ENCODE assay signal across 8 cellular contexts in the genomic region with DNA sequence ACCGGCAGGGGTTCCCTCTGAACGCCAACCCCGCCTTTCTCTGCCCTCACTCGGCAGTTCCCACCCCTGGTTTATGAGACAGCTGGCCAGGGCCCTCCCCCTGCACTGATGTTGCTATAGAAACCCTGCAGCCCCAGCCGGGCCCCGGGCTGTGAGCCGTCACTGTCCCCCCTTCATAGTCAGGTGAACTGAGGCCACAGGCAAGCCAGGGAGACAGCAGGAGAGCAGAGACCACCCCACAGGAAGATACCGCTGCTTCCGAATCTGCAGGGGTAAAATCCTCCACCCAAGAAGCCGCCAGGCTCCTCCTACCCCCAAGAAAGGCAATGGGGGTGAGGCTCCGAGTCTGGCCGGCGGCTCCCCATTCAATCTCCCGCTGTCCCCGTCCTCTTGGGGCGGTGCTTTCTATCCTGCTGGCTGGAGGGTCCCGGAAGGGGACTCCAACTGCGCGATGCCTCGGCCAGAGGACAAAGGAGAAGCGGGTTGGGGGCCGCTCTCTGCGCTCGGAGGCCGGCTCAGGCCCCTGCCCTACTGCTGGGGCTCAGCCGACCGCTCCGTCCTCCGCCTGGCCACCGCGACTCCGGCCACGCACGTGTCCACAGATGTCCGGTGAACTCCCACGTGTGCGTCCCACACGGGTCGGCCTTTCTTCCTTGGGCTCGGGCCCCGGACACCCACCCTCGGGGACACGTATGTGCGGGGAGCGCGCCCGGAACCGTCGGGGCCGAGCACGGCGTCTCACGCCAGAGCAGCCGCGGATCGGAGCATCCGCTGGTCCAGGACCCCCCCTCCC. TPM values are rescaled to one million over a fixed set of nuclear protein-coding genes. Genes with fewer than 3 reads are reported as not detected.
A peak's percentile ranks its signal among the peaks of the same experiment; 100 is the strongest.
DNase-seq lines count a peak whose midpoint lies in the region; ATAC-seq and TF ChIP-seq lines count a peak whose summit lies in the region.

No MANE protein-coding gene starts in this region.

- in situ Hi-C loops in Caki2 (cut with HindIII; ENCODE audit: low pct_unique_long_range_greater_than_20kb, low sequenced_read_pairs) (no loop called here), IMR-90 (cut with MboI; ENCODE audit: low sequenced_read_pairs) (no loop called here)

- H2BK120ac ChIP-seq in IMR-90 (ENCODE audit: low read depth, low read length), result 0 out of 2 replicates have a peak overlapping the region, but pooled peaks have one; percentile 20

- H3K56ac ChIP-seq in IMR-90 (ENCODE audit: extremely low read depth, insufficient read depth, low read length), result peak overlapping the region; percentile 38

- intact Hi-C loops in IMR-90 (cut with micrococcal nuclease), result loop anchor here (1.0 kb wide), 1 partner anchor 12 kb away; a partner anchor contains a TSS
- intact Hi-C loops in PC-3 (cut with micrococcal nuclease), result loop anchor here (2.0 kb wide), 1 partner anchor 23 kb away; no protein-coding TSS in a partner anchor

- ATAC-seq in GM21515 (IDR thresholded peaks at IDR 0.05; ENCODE audit: unreplicated experiment), result peak; percentile 43
- ATAC-seq in IMR-90 (ENCODE audit: low read depth), result peak; percentile 56
- peak; percentile 34 for ATAC-seq in PC-3
- peak; percentile 65 to 73 for ATAC-seq in stimulated activated naive B cell treated with anti-CD40 and anti-IgM and Interleukin-4, amounts not matched to agents 10 μg/mL and 1 μg/mL and 100 μg/mL, for 72 hours (replicated peaks)

- H3K27me3 ChIP-seq in IMR-90 (ENCODE audit: control insufficient read depth, insufficient read depth, low read length), result no peaks in the 10 kb centered on the region
- no peaks in the 10 kb centered on the region for H3K27me3 ChIP-seq in PC-3 (ENCODE audit: low read length)
- no peaks in the 10 kb centered on the region for H3K27me3 ChIP-seq in esophagus (ENCODE audit: control insufficient read depth in 1 of 2, insufficient read depth in 2 of 2, low read length in 2 of 2)

- no peak; the same call in 1 of the 2 replicates for TF ChIP-seq POLR2A in IMR-90 (IDR thresholded peaks at IDR 0.05; ENCODE audit: low read depth, low read length)

- peak overlapping the region; percentile 1; the same call in 1 of the 2 replicates for H4K5ac ChIP-seq in IMR-90 (ENCODE audit: low read depth, low read length)

- H3K23ac ChIP-seq in IMR-90 (ENCODE audit: low read depth, low read length), result peak overlapping the region; percentile 63; the same call in 1 of the 2 replicates

- H4K20me1 ChIP-seq in IMR-90 (ENCODE audit: insufficient read depth, low read length), result peaks cover 18% of the 10 kb centered on the region
- no peaks in the 10 kb centered on the region for H4K20me1 ChIP-seq in PC-3 (ENCODE audit: low read length)

- H3K4me2 ChIP-seq in IMR-90 (ENCODE audit: low read depth, low read length) (peak overlapping the region; percentile 96), PC-3 (ENCODE audit: low read length) (peak overlapping the region; percentile 98)

- H3K27ac Mint-ChIP-seq in stimulated activated naive B cell treated with anti-CD40 and anti-IgM and Interleukin-4, amounts not matched to agents 10 μg/mL and 1 μg/mL and 100 μg/mL, for 72 hours, result peak overlapping the region; percentile 93

- H3K4me3 Mint-ChIP-seq in stimulated activated naive B cell treated with anti-CD40 and anti-IgM and Interleukin-4, amounts not matched to agents 10 μg/mL and 1 μg/mL and 100 μg/mL, for 72 hours, result peak overlapping the region; percentile 88 to 89

- H2AK5ac ChIP-seq in IMR-90 (ENCODE audit: low read depth, low read length), result peak overlapping the region; percentile 90; the same call in 1 of the 2 replicates

- H3K9me3 Mint-ChIP-seq in stimulated activated naive B cell treated with anti-CD40 and anti-IgM and Interleukin-4, amounts not matched to agents 10 μg/mL and 1 μg/mL and 100 μg/mL, for 72 hours, result no peaks in the 10 kb centered on the region

- DNase-seq in Caki2 (ENCODE audit: low read depth), result peak; percentile 81
- peak; percentile 84 for DNase-seq in IMR-90
- peak; percentile 55 for DNase-seq in PC-3
- DNase-seq in activated T-cell treated with anti-CD3 and anti-CD28 coated beads, Interleukin-2, amount 50 U/mL, for 1 hour, result peak; percentile 75
- peak; percentile 89 for DNase-seq in myocyte (ENCODE audit: low read depth)
- peak; percentile 75 for DNase-seq in stimulated activated naive B cell treated with anti-CD40 and anti-IgM and Interleukin-4, amounts not matched to agents 10 μg/mL and 1 μg/mL and 100 μg/mL, for 72 hours

- H3K27ac ChIP-seq in IMR-90 (ENCODE audit: insufficient read depth, low read length), result peak overlapping the region; percentile 89
- peak overlapping the region; percentile 48 for H3K27ac ChIP-seq in PC-3 (ENCODE audit: low read length)
- peak overlapping the region; percentile 87 to 89 for H3K27ac ChIP-seq in esophagus (ENCODE audit: low read depth in 2 of 2, low read length in 1 of 2)

- H3K79me1 ChIP-seq in IMR-90 (ENCODE audit: low read depth in 1 of 2, low read length in 2 of 2), result peaks cover 0 to 30% of the 10 kb centered on the region in 2 experiments; a peak in 3 of 4 replicates

- WGBS in IMR-90 (ENCODE audit: extremely low coverage in 2 of 2, insufficient read length in 1 of 2), 2 experiments, result 0% methylated on average over 25 of the region's 57 CpGs; no CpG with 5 or more reads in 1 of the 2 experiments
- WGBS in esophagus, 2 donors, result 0% methylated on average over 56 to 57 of the region's 57 CpGs

- H2BK15ac ChIP-seq in IMR-90 (ENCODE audit: low read depth, low read length), result peak overlapping the region; percentile 43; the same call in 1 of the 3 replicates

- peak overlapping the region; percentile 95 for H2AK9ac ChIP-seq in IMR-90 (replicated peaks; ENCODE audit: low read depth, low read length, poor library complexity)

- peaks cover 6% of the 10 kb centered on the region; the same call in 1 of the 2 replicates for H3K9me1 ChIP-seq in IMR-90 (ENCODE audit: insufficient read depth, low read length)

- POLR2A ChIA-PET in IMR-90 (lab: Charles Lee; ENCODE audit: unreplicated experiment), result no interaction called here
- POLR2A ChIA-PET in PC-3 (lab: Charles Lee; ENCODE audit: unreplicated experiment), result no interaction called here

- peak overlapping the region; percentile 35 to 71; a peak in 2 of 4 replicates for H4K8ac ChIP-seq in IMR-90 (ENCODE audit: low read depth in 2 of 2, low read length in 2 of 2)

- H3K36me3 Mint-ChIP-seq in stimulated activated naive B cell treated with anti-CD40 and anti-IgM and Interleukin-4, amounts not matched to agents 10 μg/mL and 1 μg/mL and 100 μg/mL, for 72 hours, result peaks cover 11 to 34% of the 10 kb centered on the region in 2 donors

- H3K4me3 ChIP-seq in IMR-90 (ENCODE audit: insufficient read depth, low read depth, low read length) (peak overlapping the region; percentile 61), PC-3 (ENCODE audit: low read length) (peak overlapping the region; percentile 94), esophagus (ENCODE audit: low read depth in 1 of 2, low read length in 2 of 2) (peak overlapping the region; percentile 51 to 68)

- H3K9me3 ChIP-seq in IMR-90 (ENCODE audit: control insufficient read depth, insufficient read depth, low read length) (no peaks in the 10 kb centered on the region), PC-3 (ENCODE audit: low read length) (no peaks in the 10 kb centered on the region), esophagus (ENCODE audit: control insufficient read depth in 2 of 2, insufficient read depth in 1 of 2, low read depth in 1 of 2, low read length in 1 of 2) (no peaks in the 10 kb centered on the region)

- H3K4me1 ChIP-seq in IMR-90 (ENCODE audit: control insufficient read depth, insufficient read depth, low read length) (peaks cover 10% of the 10 kb centered on the region), PC-3 (ENCODE audit: insufficient read depth, low read length) (peaks cover 19% of the 10 kb centered on the region), esophagus (ENCODE audit: control insufficient read depth in 2 of 2, insufficient read depth in 2 of 2, low read length in 1 of 2) (peaks cover 6 to 26% of the 10 kb centered on the region in 2 donors)

- peak overlapping the region; percentile 87; the same call in 1 of the 2 replicates for H3K14ac ChIP-seq in IMR-90 (replicated peaks; ENCODE audit: low read depth, low read length)

- peaks cover 8 to 26% of the 10 kb centered on the region in 2 donors for H3K4me1 Mint-ChIP-seq in stimulated activated naive B cell treated with anti-CD40 and anti-IgM and Interleukin-4, amounts not matched to agents 10 μg/mL and 1 μg/mL and 100 μg/mL, for 72 hours

- peaks cover 24% of the 10 kb centered on the region for H3K79me2 ChIP-seq in PC-3 (ENCODE audit: low read length)

- H3K18ac ChIP-seq in IMR-90 (ENCODE audit: low read depth, low read length), result no peak overlapping the region

- CTCF ChIA-PET in IMR-90 (lab: Yijun Ruan, JAX) (interaction anchor here (0.6 to 2.7 kb wide), 2 partner anchors 14 to 37 kb away, joined by 3 to 10 read pairs; no protein-coding TSS in a partner anchor), PC-3 (lab: Charles Lee) (interaction anchor here (0.5 to 0.6 kb wide), 2 partner anchors 81 to 355 kb away, joined by 3 to 11 read pairs; no protein-coding TSS in a partner anchor)

- dilution Hi-C loops in IMR-90 (cut with HindIII; ENCODE audit: low sequenced_read_pairs, unreplicated experiment), result no loop called here

- H3K9ac ChIP-seq in IMR-90 (ENCODE audit: low read depth, low read length) (peak overlapping the region; percentile 84), PC-3 (ENCODE audit: low read length) (peak overlapping the region; percentile 84)

- no peaks in the 10 kb centered on the region for H3K27me3 Mint-ChIP-seq in stimulated activated naive B cell treated with anti-CD40 and anti-IgM and Interleukin-4, amounts not matched to agents 10 μg/mL and 1 μg/mL and 100 μg/mL, for 72 hours

- H3F3A ChIP-seq in PC-3 (ENCODE audit: low read length, unreplicated experiment), result peaks cover 4% of the 10 kb centered on the region

- no peaks in the 10 kb centered on the region for H3K9me2 ChIP-seq in PC-3 (replicated peaks; ENCODE audit: low read length)

- peak overlapping the region; percentile 87 for H4K91ac ChIP-seq in IMR-90 (ENCODE audit: insufficient read depth, low read depth, low read length)

- TF ChIP-seq CTCF in IMR-90 (conservative IDR thresholded peaks at IDR 0.05; ENCODE audit: low read depth, low read length) (no peak), PC-3 (conservative IDR thresholded peaks at IDR 0.05; ENCODE audit: low read depth, low read length) (no peak)

- H2BK20ac ChIP-seq in IMR-90 (ENCODE audit: low read depth, low read length), result no peak overlapping the region

- TF ChIP-seq RAD21 in IMR-90 (IDR thresholded peaks at IDR 0.05; ENCODE audit: low read length), result no peak

- H3K4ac ChIP-seq in IMR-90 (ENCODE audit: low read depth, low read length), result peak overlapping the region; percentile 85

- H3K36me3 ChIP-seq in IMR-90 (ENCODE audit: control insufficient read depth, insufficient read depth, low read length) (peaks cover 36% of the 10 kb centered on the region), PC-3 (ENCODE audit: low read depth, low read length) (no peaks in the 10 kb centered on the region; the same call in 1 of the 2 replicates), esophagus (ENCODE audit: control insufficient read depth in 2 of 2, insufficient read depth in 2 of 2, low read length in 1 of 2) (peaks cover 0 to 32% of the 10 kb centered on the region in 2 donors)

- H2BK5ac ChIP-seq in IMR-90 (ENCODE audit: low read depth, low read length, poor library complexity, severe bottlenecking), result peak overlapping the region; percentile 70

- BruUV-seq in IMR-90 (replicated peaks; lab: Mats Ljungman, UMichigan) (no TSS peak), PC-3 (replicated peaks; lab: Mats Ljungman, UMichigan) (TSS peak; percentile 30)

- H2AFZ ChIP-seq in IMR-90 (replicated peaks; ENCODE audit: low read length, poor library complexity) (peak overlapping the region; percentile 93), PC-3 (ENCODE audit: low read length) (peak overlapping the region; percentile 92)

RNA-seq across cellular contexts. Expression of a gene that starts 0.6 kb away (rescaled TPM):
- 12.5 and 13.6 TPM in 2 replicates for total RNA-seq in Caki2 (2014; rRNA removed; shearing (Covaris generic); ENCODE audit: low replicate concordance)
- 7.2 and 8.2 TPM in 2 replicates for total RNA-seq in IMR-90 (2012; rRNA removed)
- polyA plus RNA-seq in IMR-90 (2012; rRNA removed), result 41.3 and 48.8 TPM in 2 replicates
- 33.9 and 46.7 TPM in 2 replicates for polyA plus RNA-seq in IMR-90 (2012; cell fraction: cytosol; rRNA removed)
- 73.0 and 204 TPM in 2 replicates for polyA plus RNA-seq in IMR-90 (2012; cell fraction: nucleus; rRNA removed; ENCODE audit: low replicate concordance)
- total RNA-seq in PC-3 (2014; rRNA removed), result 32.7 and 42.3 TPM in 2 replicates
- 10 to 100 TPM; 10.2 TPM for polyA plus RNA-seq in esophagus
- 8.0 and 15.5 TPM in 2 replicates for total RNA-seq in myocyte
- polyA plus RNA-seq in myocyte (2012), result 13.6 TPM

RNA-seq across cellular contexts. Expression of a gene that starts 7.5 kb away (rescaled TPM):
- 16.7 and 36.1 TPM in 2 replicates for total RNA-seq in Caki2 (2014; rRNA removed; shearing (Covaris generic); ENCODE audit: low replicate concordance)
- 0.56 and 1.3 TPM in 2 replicates for total RNA-seq in IMR-90 (2012; rRNA removed)
- 16.4 and 20.3 TPM in 2 replicates for polyA plus RNA-seq in IMR-90 (2012; rRNA removed)
- polyA plus RNA-seq in IMR-90 (2012; cell fraction: cytosol; rRNA removed), result 8.2 and 12.3 TPM in 2 replicates
- polyA plus RNA-seq in IMR-90 (2012; cell fraction: nucleus; rRNA removed; ENCODE audit: low replicate concordance), result 104 and 312 TPM in 2 replicates
- 11.7 and 14.9 TPM in 2 replicates for total RNA-seq in PC-3 (2014; rRNA removed)
- polyA plus RNA-seq in esophagus, result 10 to 100 TPM; 11.3 to 27.8 TPM
- 10.5 and 14.7 TPM in 2 replicates for total RNA-seq in myocyte
- polyA plus RNA-seq in myocyte (2012), result 11.7 TPM

RNA-seq across cellular contexts. Expression of a gene that starts 7.6 kb away (rescaled TPM):
- total RNA-seq in Caki2 (2014; rRNA removed; shearing (Covaris generic); ENCODE audit: low replicate concordance), result not detected in 2 replicates
- 0.83 and 0.90 TPM in 2 replicates for total RNA-seq in IMR-90 (2012; rRNA removed)
- 4.0 and 5.0 TPM in 2 replicates for polyA plus RNA-seq in IMR-90 (2012; rRNA removed)
- polyA plus RNA-seq in IMR-90 (2012; cell fraction: cytosol; rRNA removed), result 3.3 and 5.1 TPM in 2 replicates
- 1.7 and 3.7 TPM in 2 replicates for polyA plus RNA-seq in IMR-90 (2012; cell fraction: nucleus; rRNA removed; ENCODE audit: low replicate concordance)
- not detected in 2 replicates for total RNA-seq in PC-3 (2014; rRNA removed)
- polyA plus RNA-seq in esophagus, result under 1 TPM; 0.10 to 0.12 TPM
- 0.53 and 0.94 TPM in 2 replicates for total RNA-seq in myocyte
- polyA plus RNA-seq in myocyte (2012), result 1.2 TPM

RNA-seq across cellular contexts. Expression of a gene that starts 12.3 kb away (rescaled TPM):
- 302 and 318 TPM in 2 replicates for total RNA-seq in Caki2 (2014; rRNA removed; shearing (Covaris generic); ENCODE audit: low replicate concordance)
- total RNA-seq in IMR-90 (2012; rRNA removed) (59.9 and 95.0 TPM in 2 replicates), PC-3 (2014; rRNA removed) (897 and 964 TPM in 2 replicates), myocyte (381 and 504 TPM in 2 replicates)
- polyA plus RNA-seq in IMR-90 (2012; rRNA removed) (1,851 and 1,897 TPM in 2 replicates), esophagus (1,000 to 10,000 TPM; 1,061 to 1,474 TPM)
- 794 and 1,177 TPM in 2 replicates for polyA plus RNA-seq in IMR-90 (2012; cell fraction: cytosol; rRNA removed)
- polyA plus RNA-seq in IMR-90 (2012; cell fraction: nucleus; rRNA removed; ENCODE audit: low replicate concordance), result 397 and 406 TPM in 2 replicates
- 1,554 TPM for polyA plus RNA-seq in myocyte (2012)

RNA-seq across cellular contexts. Expression of a gene that starts 20.2 kb away (rescaled TPM):
- total RNA-seq in Caki2 (2014; rRNA removed; shearing (Covaris generic); ENCODE audit: low replicate concordance), result 27.5 and 45.0 TPM in 2 replicates
- total RNA-seq in IMR-90 (2012; rRNA removed), result 3.0 and 4.2 TPM in 2 replicates
- polyA plus RNA-seq in IMR-90 (2012; rRNA removed), result 48.1 and 52.5 TPM in 2 replicates
- 61.4 and 99.9 TPM in 2 replicates for polyA plus RNA-seq in IMR-90 (2012; cell fraction: cytosol; rRNA removed)
- 288 and 910 TPM in 2 replicates for polyA plus RNA-seq in IMR-90 (2012; cell fraction: nucleus; rRNA removed; ENCODE audit: low replicate concordance)
- total RNA-seq in PC-3 (2014; rRNA removed), result 38.9 and 39.7 TPM in 2 replicates
- polyA plus RNA-seq in esophagus, result 10 to 100 TPM; 23.1 to 49.2 TPM
- total RNA-seq in myocyte, result 34.5 and 45.8 TPM in 2 replicates
- polyA plus RNA-seq in myocyte (2012), result 49.6 TPM

Comparison
In these comparisons a context has a peak if more than half of its experiments do, and no peak if none do; other contexts are left out.
1. Peak in every context shown above with its lines: DNase-seq, ATAC-seq, H3K4me3 ChIP-seq and H3K27ac ChIP-seq.